ENCODE assay signal across 1 cellular context in genomic region chr12:7060353-7060954, GRCh38.
A peak's percentile ranks its signal among the peaks of the same experiment; 100 is the strongest.
TF ChIP-seq lines count a peak whose summit lies in the region.

TSS of gene C1S (plus strand) at chr12:7060718. CDS start at chr12:7061913, 1,195 bp downstream.

TF ChIP-seq in A549, 52 proteins besides CTCF, POLR2A, EP300 and RAD21 (continued from another document):
- no peak for TF ChIP-seq E2F6 (IDR thresholded peaks at IDR 0.05; ENCODE audit: borderline replicate concordance, low read depth)
- peak; percentile 99 for TF ChIP-seq SMC3 (IDR thresholded peaks at IDR 0.05)
- 0 out of 2 replicates have a peak, but pooled peaks have one; percentile 20 for TF ChIP-seq FOXS1 (CRISPR knock-in tag; IDR thresholded peaks at IDR 0.05)
- TF ChIP-seq MAFK (IDR thresholded peaks at IDR 0.05; ENCODE audit: partially characterized antibody), result peak; percentile 90
- peak; percentile 56 for TF ChIP-seq CHD2 (IDR thresholded peaks at IDR 0.05; ENCODE audit: low read length, partially characterized antibody)
- TF ChIP-seq, protein P1, sequence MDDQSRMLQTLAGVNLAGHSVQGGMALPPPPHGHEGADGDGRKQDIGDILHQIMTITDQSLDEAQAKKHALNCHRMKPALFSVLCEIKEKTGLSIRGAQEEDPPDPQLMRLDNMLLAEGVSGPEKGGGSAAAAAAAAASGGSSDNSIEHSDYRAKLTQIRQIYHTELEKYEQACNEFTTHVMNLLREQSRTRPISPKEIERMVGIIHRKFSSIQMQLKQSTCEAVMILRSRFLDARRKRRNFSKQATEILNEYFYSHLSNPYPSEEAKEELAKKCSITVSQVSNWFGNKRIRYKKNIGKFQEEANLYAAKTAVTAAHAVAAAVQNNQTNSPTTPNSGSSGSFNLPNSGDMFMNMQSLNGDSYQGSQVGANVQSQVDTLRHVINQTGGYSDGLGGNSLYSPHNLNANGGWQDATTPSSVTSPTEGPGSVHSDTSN (IDR thresholded peaks at IDR 0.05), result no peak
- TF ChIP-seq MAX (IDR thresholded peaks at IDR 0.05), result peak; percentile 63
- TF ChIP-seq FOSL2 (IDR thresholded peaks at IDR 0.05), result no peak
- TF ChIP-seq FOSL2 (CRISPR knock-in tag; IDR thresholded peaks at IDR 0.05), result peak; percentile 16; the same call in 1 of the 2 replicates
- TF ChIP-seq JUN (IDR thresholded peaks at IDR 0.05), result peak in 1 of 2 experiments; percentile 60; a peak in 2 of 5 replicates
- TF ChIP-seq MYC (IDR thresholded peaks at IDR 0.05; ENCODE audit: borderline replicate concordance, low read length), result no peak
- TF ChIP-seq, protein P2, sequence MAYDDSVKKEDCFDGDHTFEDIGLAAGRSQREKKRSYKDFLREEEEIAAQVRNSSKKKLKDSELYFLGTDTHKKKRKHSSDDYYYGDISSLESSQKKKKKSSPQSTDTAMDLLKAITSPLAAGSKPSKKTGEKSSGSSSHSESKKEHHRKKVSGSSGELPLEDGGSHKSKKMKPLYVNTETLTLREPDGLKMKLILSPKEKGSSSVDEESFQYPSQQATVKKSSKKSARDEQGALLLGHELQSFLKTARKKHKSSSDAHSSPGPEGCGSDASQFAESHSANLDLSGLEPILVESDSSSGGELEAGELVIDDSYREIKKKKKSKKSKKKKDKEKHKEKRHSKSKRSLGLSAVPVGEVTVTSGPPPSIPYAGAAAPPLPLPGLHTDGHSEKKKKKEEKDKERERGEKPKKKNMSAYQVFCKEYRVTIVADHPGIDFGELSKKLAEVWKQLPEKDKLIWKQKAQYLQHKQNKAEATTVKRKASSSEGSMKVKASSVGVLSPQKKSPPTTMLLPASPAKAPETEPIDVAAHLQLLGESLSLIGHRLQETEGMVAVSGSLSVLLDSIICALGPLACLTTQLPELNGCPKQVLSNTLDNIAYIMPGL (CRISPR knock-in tag; IDR thresholded peaks at IDR 0.05; ENCODE audit: borderline replicate concordance), result no peak
